17 cellular contexts compared by ENCODE assay signal in genomic region chr17:38334480-38335364, GRCh38. TPM values are rescaled to one million over a fixed set of nuclear protein-coding genes. Genes with fewer than 3 reads are reported as not detected.
"Had no signal": no experiment of that assay in that cellular context is flagged by ENCODE, and none has a peak within 500 bp of the region (broad histone marks: within the 10 kb centered on the region; RNA-seq: fewer than 3 reads in every experiment).

No MANE protein-coding gene starts in this region.

- H3K4me1 ChIP-seq: breast epithelium, Peyer's patch, SJCRH30 had no signal

- H3K36me3 ChIP-seq: breast epithelium, Peyer's patch, SJCRH30 had no signal

- H3K9me3 ChIP-seq: breast epithelium, Peyer's patch, SJCRH30 had no signal

- DNase-seq: activated CD4-positive, alpha-beta T cell treated with anti-CD3 and anti-CD28 coated beads for 4 hours; activated CD8-positive, alpha-beta memory T cell treated with anti-CD3 and anti-CD28 coated beads, Interleukin-2, amount 50 U/mL, for 4 hours; activated CD8-positive, alpha-beta T cell treated with anti-CD3 and anti-CD28 coated beads for 36 hours; activated T-cell treated with anti-CD3 and anti-CD28 coated beads, Interleukin-2, amount 50 U/mL, for 72 hours; Kasumi-1; NCI-H1048; NCI-H187 treated with DMSO at 0.1 percent for 48 hours; NCI-H2081 treated with DMSO at 0.1 percent for 48 hours; NCI-H446; NCI-H524; Peyer's patch; Right ventricle myocardium superior; SJCRH30 had no signal

- H3K4me3 ChIP-seq: breast epithelium, Peyer's patch, SJCRH30 had no signal

- H3K27me3 ChIP-seq: breast epithelium, Peyer's patch had no signal

- H3K27ac ChIP-seq: breast epithelium, Peyer's patch, RWPE1, SJCRH30 had no signal

RNA-seq across cellular contexts. Expression of gene GPR179, which starts 9.0 kb away (rescaled TPM):
- total RNA-seq: activated T-helper 2 cell treated with anti-CD3 and anti-CD28 coated beads, Interferon-gamma antibody, Interleukin-2, Interleukin-4, amounts not matched to agents 10 μg/mL and 5 μg/mL and 100 μg/mL, durations not matched to agents 14 hours and 24 hours and 36 hours; aorta; SJCRH30 had no signal
